ENCODE assay signal across 9 cellular contexts in genomic region chr5:38463634-38464521, GRCh38.
A peak's percentile ranks its signal among the peaks of the same experiment; 100 is the strongest.
DNase-seq lines count a peak whose midpoint lies in the region; ATAC-seq and TF ChIP-seq lines count a peak whose summit lies in the region.
"Had no signal": no experiment of that assay in that cellular context is flagged by ENCODE, and none has a peak within 500 bp of the region (broad histone marks: within the 10 kb centered on the region; RNA-seq: fewer than 3 reads in every experiment).

No MANE protein-coding gene starts in this region.

- H3K4me3 ChIP-seq in thoracic aorta: no peak overlapping the region

- no peaks in the 10 kb centered on the region for H3K36me3 ChIP-seq in thoracic aorta

- peak overlapping the region; percentile 56 to 93 for H3K27ac ChIP-seq in thoracic aorta

- no peak for TF ChIP-seq CTCF in thoracic aorta (IDR thresholded peaks at IDR 0.05)

- ATAC-seq in thoracic aorta (ENCODE audit: insufficient number of reproducible peaks, low FRiP score, low read depth): no peak
- no peak for ATAC-seq in GM19463 (IDR thresholded peaks at IDR 0.05; ENCODE audit: unreplicated experiment)
- ATAC-seq: activated CD8-positive, alpha-beta T cell treated with anti-CD3 and anti-CD28 coated beads for 36 hours had no signal

- DNase-seq in HK-2 (ENCODE audit: unreplicated experiment) (peak; percentile 65), brain pericyte (ENCODE audit: low read depth, low spot score) (peak; percentile 67), left kidney (ENCODE audit: low read depth, low spot score) (peak; percentile 84), thoracic aorta (ENCODE audit: low spot score) (no peak), NCI-H748 (lab: John Stamatoyannopoulos, UW; ENCODE audit: unreplicated experiment) (no peak)
- no peak for DNase-seq in activated naive CD4-positive, alpha-beta T cell (lab: John Stamatoyannopoulos, UW)
- no peak for DNase-seq in effector CD8-positive, alpha-beta T cell (lab: John Stamatoyannopoulos, UW)
- DNase-seq: activated CD8-positive, alpha-beta T cell treated with anti-CD3 and anti-CD28 coated beads for 36 hours had no signal

- H3K4me1 ChIP-seq in thoracic aorta (ENCODE audit: control insufficient read depth in 1 of 2, low read depth in 2 of 2): peaks cover 50 to 65% of the 10 kb centered on the region in 2 donors

- H3K9me3 ChIP-seq in thoracic aorta: no peaks in the 10 kb centered on the region

- H3K27me3 ChIP-seq in thoracic aorta (replicated peaks; ENCODE audit: insufficient read depth): no peaks in the 10 kb centered on the region

Comparison
In these comparisons a context has a peak if more than half of its experiments do, and no peak if none do; other contexts are left out.
1. DNase-seq: peak in HK-2 (single experiment), brain pericyte (single experiment) and left kidney (single experiment); none in thoracic aorta (single experiment), activated naive CD4-positive, alpha-beta T cell (0 of 4), effector CD8-positive, alpha-beta T cell (single experiment) and NCI-H748 (single experiment).